In genomic region chr10:75235375-75236177, GRCh38 we compare ENCODE assay signal across 8 cellular contexts. TPM values are rescaled to one million over a fixed set of nuclear protein-coding genes. Genes with fewer than 3 reads are reported as not detected.
DNase-seq lines count a peak whose midpoint lies in the region; ATAC-seq and TF ChIP-seq lines count a peak whose summit lies in the region.

TSS of gene COMTD1 (minus strand) at chr10:75235957. CDS start at chr10:75235928, 29 bp downstream.

- peaks cover 0 to 30% (median 15%) of the 10 kb centered on the region in 12 donors for H3K4me1 ChIP-seq in heart left ventricle

- H3K4me3 ChIP-seq in GM12875 (ENCODE audit: low read depth, low read length) (peak within 1 kb of the TSS; percentile 89), heart left ventricle (peak within 1 kb of the TSS; percentile 64 to 99 (median 81))

- H3K27ac ChIP-seq in adipose tissue (ENCODE audit: low read depth, low read length) (no peak within 1 kb of the TSS), heart left ventricle (peak within 1 kb of the TSS; percentile 66 to 93 (median 84))

- H3K9me3 Mint-ChIP-seq in T-cell (no peaks in the 10 kb centered on the region), type B pancreatic cell (no peaks in the 10 kb centered on the region)

- H3K36me3 Mint-ChIP-seq in T-cell = peaks cover 12% of the 10 kb centered on the region
- H3K36me3 Mint-ChIP-seq in type B pancreatic cell = peaks cover 21% of the 10 kb centered on the region

- no peaks in the 10 kb centered on the region for H3K27me3 ChIP-seq in heart left ventricle

- peak within 1 kb of the TSS; percentile 86 to 99 for H3K27ac Mint-ChIP-seq in T-cell
- peak within 1 kb of the TSS; percentile 77 for H3K27ac Mint-ChIP-seq in type B pancreatic cell

- H3K4me3 Mint-ChIP-seq in T-cell = peak within 1 kb of the TSS; percentile 72 to 83 (median 79)
- H3K4me3 Mint-ChIP-seq in type B pancreatic cell = peak within 1 kb of the TSS; percentile 78

- WGBS in adipose tissue, 3 donors = 0 to 1% (median 1%) methylated on average over 64 to 76 of the region's 76 CpGs
- WGBS in heart left ventricle, 4 donors = 0 to 1% (median 0%) methylated on average over 19 to 76 of the region's 76 CpGs

- ATAC-seq in HG02759 (IDR thresholded peaks at IDR 0.05; ENCODE audit: unreplicated experiment) (peak; percentile 77), T-cell (replicated peaks in 1 of 4) (peak; percentile 68 to 74 (median 70)), heart left ventricle (peak; percentile 59 to 82 (median 81))

- TF ChIP-seq POLR2A in heart left ventricle (IDR thresholded peaks at IDR 0.05) = peak in 1 of 2 donors; percentile 44

- TF ChIP-seq CTCF in GM12875 (IDR thresholded peaks at IDR 0.05; ENCODE audit: borderline replicate concordance, insufficient read depth, low read depth, low read length) = peak; percentile 100
- peak; percentile 100 for TF ChIP-seq CTCF in heart left ventricle (IDR thresholded peaks at IDR 0.05)
- peak; percentile 100 for TF ChIP-seq CTCF in type B pancreatic cell (conservative IDR thresholded peaks at IDR 0.05)

- DNase-seq in NCI-H128 (lab: John Stamatoyannopoulos, UW; ENCODE audit: unreplicated experiment) (peak; percentile 40), T-cell (peak; percentile 77 to 95 (median 89)), heart left ventricle (peak; percentile 91 to 98 (median 95)), posterior cingulate gyrus (peak; percentile 80 to 99 (median 92)), type B pancreatic cell (ENCODE audit: extremely low spot score, unreplicated experiment) (peak; percentile 98)

- POLR2A ChIA-PET in T-cell (lab: Charles Lee) = interaction anchor here in 1 of 2 donors (0.7 kb wide), 1 partner anchor 49 kb away, joined by 3 read pairs; no protein-coding TSS in a partner anchor

- peaks cover 0 to 30% (median 25%) of the 10 kb centered on the region in 9 donors for H3K36me3 ChIP-seq in heart left ventricle

- H3K4me1 Mint-ChIP-seq in T-cell (peaks cover 16 to 27% (median 16%) of the 10 kb centered on the region in 3 donors), type B pancreatic cell (ENCODE audit: unreplicated experiment) (peaks cover 18% of the 10 kb centered on the region)

- CTCF ChIA-PET in T-cell (lab: Charles Lee) = interaction anchor here (0.6 to 3.5 kb wide), 24 partner anchors 11 to 1084 kb away, joined by 3 to 54 read pairs (median 3); partner anchors contain the start of genes ADK (in 1 of the 2) and VDAC2 (in 1 of the 2)

- no peaks in the 10 kb centered on the region for H3K9me3 ChIP-seq in heart left ventricle

- intact Hi-C loops in heart left ventricle (cut with DNase I) (loop anchor here (2.0 to 10.0 kb wide), 14 partner anchors 47 to 1081 kb away; partner anchors contain the start of genes ADK (in 2 of the 10), AP3M1 (in 2 of the 10), KAT6B (in 2 of the 10) and SAMD8 (in 1 of the 10)), posterior cingulate gyrus (cut with DNase I) (loop anchor here (5.0 to 10.0 kb wide), 3 partner anchors 231 to 1351 kb away; no protein-coding TSS in a partner anchor)

- H3K27me3 Mint-ChIP-seq in T-cell = no peaks in the 10 kb centered on the region
- no peaks in the 10 kb centered on the region for H3K27me3 Mint-ChIP-seq in type B pancreatic cell

RNA-seq across cellular contexts. Expression of gene COMTD1, which starts in this region (rescaled TPM):
- total RNA-seq in T-cell (10 to 100 TPM; 11.2 to 39.0 (median 33.8) TPM), heart left ventricle (10 to 100 TPM; 20.8 to 75.0 (median 37.0) TPM), type B pancreatic cell (ENCODE audit: low replicate concordance) (40.4 and 62.6 TPM in 2 replicates)
- polyA plus RNA-seq in adipose tissue (100 to 1,000 TPM in 1 of 3 donors, 10 to 100 TPM in 2; 20.1 to 142 (median 33.3) TPM), heart left ventricle (100 to 1,000 TPM in 1 of 2 donors, 10 to 100 TPM in 1; 57.9 to 124 TPM)

Comparison
In these comparisons a context has a peak if more than half of its experiments do, and no peak if none do; other contexts are left out.
1. DNase-seq: peak in every context shown above with its lines; median percentile 98 in type B pancreatic cell; 95 in heart left ventricle; 92 in posterior cingulate gyrus; 89 in T-cell; 40 in NCI-H128.